Comparison of ENCODE assay signal across 1 cellular context in the genomic region with DNA sequence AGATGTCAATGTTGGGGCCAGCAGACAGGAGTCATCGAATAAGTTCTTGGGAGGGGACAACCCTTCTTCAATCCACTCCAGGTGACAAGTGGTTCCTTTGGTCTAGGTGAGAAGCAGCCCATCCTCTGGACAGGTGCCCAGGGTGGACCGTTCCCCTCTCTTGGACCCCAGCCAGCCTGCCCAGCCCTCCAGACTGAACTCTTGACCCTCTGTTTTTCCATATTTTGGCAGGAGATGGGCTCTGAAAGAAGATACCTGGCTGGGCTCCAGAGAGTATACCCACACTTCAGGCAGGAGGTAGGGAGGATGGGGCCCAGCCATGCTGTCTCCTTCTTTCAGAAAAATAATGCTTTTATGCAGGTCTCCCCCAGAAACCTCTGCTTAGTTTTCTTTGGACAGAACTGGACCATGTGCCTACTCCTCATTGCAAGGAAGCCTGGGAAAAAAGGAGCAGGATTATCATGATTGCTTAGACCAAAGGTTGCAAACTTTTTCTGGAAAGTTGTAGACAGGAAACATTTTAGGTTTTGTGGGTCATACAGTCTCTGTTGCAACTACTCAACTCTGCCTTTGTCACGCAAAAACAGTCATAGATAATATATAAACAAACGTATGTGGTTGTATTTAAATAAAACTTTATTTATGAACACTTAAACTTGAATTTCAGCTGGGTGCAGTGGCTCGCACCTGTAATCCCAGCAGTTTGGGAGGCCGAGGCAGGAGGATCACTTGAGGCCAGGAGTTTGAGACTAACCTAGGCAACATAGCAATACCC.
TF ChIP-seq lines count a peak whose summit lies in the region.

No MANE protein-coding gene starts in this region.

TF ChIP-seq in K562, 482 proteins besides CTCF, POLR2A, EP300 and RAD21 (continued from another document):
- TF ChIP-seq, protein P1, sequence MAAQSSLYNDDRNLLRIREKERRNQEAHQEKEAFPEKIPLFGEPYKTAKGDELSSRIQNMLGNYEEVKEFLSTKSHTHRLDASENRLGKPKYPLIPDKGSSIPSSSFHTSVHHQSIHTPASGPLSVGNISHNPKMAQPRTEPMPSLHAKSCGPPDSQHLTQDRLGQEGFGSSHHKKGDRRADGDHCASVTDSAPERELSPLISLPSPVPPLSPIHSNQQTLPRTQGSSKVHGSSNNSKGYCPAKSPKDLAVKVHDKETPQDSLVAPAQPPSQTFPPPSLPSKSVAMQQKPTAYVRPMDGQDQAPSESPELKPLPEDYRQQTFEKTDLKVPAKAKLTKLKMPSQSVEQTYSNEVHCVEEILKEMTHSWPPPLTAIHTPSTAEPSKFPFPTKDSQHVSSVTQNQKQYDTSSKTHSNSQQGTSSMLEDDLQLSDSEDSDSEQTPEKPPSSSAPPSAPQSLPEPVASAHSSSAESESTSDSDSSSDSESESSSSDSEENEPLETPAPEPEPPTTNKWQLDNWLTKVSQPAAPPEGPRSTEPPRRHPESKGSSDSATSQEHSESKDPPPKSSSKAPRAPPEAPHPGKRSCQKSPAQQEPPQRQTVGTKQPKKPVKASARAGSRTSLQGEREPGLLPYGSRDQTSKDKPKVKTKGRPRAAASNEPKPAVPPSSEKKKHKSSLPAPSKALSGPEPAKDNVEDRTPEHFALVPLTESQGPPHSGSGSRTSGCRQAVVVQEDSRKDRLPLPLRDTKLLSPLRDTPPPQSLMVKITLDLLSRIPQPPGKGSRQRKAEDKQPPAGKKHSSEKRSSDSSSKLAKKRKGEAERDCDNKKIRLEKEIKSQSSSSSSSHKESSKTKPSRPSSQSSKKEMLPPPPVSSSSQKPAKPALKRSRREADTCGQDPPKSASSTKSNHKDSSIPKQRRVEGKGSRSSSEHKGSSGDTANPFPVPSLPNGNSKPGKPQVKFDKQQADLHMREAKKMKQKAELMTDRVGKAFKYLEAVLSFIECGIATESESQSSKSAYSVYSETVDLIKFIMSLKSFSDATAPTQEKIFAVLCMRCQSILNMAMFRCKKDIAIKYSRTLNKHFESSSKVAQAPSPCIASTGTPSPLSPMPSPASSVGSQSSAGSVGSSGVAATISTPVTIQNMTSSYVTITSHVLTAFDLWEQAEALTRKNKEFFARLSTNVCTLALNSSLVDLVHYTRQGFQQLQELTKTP (IDR thresholded peaks at IDR 0.05; ENCODE audit: low read depth in 1 of 2, partially characterized antibody in 2 of 2) = no peak
- TF ChIP-seq, protein P2, sequence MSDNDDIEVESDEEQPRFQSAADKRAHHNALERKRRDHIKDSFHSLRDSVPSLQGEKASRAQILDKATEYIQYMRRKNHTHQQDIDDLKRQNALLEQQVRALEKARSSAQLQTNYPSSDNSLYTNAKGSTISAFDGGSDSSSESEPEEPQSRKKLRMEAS (CRISPR knock-in tag; IDR thresholded peaks at IDR 0.05) = no peak
- TF ChIP-seq, protein P3, sequence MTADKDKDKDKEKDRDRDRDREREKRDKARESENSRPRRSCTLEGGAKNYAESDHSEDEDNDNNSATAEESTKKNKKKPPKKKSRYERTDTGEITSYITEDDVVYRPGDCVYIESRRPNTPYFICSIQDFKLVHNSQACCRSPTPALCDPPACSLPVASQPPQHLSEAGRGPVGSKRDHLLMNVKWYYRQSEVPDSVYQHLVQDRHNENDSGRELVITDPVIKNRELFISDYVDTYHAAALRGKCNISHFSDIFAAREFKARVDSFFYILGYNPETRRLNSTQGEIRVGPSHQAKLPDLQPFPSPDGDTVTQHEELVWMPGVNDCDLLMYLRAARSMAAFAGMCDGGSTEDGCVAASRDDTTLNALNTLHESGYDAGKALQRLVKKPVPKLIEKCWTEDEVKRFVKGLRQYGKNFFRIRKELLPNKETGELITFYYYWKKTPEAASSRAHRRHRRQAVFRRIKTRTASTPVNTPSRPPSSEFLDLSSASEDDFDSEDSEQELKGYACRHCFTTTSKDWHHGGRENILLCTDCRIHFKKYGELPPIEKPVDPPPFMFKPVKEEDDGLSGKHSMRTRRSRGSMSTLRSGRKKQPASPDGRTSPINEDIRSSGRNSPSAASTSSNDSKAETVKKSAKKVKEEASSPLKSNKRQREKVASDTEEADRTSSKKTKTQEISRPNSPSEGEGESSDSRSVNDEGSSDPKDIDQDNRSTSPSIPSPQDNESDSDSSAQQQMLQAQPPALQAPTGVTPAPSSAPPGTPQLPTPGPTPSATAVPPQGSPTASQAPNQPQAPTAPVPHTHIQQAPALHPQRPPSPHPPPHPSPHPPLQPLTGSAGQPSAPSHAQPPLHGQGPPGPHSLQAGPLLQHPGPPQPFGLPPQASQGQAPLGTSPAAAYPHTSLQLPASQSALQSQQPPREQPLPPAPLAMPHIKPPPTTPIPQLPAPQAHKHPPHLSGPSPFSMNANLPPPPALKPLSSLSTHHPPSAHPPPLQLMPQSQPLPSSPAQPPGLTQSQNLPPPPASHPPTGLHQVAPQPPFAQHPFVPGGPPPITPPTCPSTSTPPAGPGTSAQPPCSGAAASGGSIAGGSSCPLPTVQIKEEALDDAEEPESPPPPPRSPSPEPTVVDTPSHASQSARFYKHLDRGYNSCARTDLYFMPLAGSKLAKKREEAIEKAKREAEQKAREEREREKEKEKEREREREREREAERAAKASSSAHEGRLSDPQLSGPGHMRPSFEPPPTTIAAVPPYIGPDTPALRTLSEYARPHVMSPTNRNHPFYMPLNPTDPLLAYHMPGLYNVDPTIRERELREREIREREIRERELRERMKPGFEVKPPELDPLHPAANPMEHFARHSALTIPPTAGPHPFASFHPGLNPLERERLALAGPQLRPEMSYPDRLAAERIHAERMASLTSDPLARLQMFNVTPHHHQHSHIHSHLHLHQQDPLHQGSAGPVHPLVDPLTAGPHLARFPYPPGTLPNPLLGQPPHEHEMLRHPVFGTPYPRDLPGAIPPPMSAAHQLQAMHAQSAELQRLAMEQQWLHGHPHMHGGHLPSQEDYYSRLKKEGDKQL (CRISPR knock-in tag; IDR thresholded peaks at IDR 0.05; ENCODE audit: borderline replicate concordance) = no peak
- TF ChIP-seq HDGF (IDR thresholded peaks at IDR 0.05) = no peak
- TF ChIP-seq, protein P4, sequence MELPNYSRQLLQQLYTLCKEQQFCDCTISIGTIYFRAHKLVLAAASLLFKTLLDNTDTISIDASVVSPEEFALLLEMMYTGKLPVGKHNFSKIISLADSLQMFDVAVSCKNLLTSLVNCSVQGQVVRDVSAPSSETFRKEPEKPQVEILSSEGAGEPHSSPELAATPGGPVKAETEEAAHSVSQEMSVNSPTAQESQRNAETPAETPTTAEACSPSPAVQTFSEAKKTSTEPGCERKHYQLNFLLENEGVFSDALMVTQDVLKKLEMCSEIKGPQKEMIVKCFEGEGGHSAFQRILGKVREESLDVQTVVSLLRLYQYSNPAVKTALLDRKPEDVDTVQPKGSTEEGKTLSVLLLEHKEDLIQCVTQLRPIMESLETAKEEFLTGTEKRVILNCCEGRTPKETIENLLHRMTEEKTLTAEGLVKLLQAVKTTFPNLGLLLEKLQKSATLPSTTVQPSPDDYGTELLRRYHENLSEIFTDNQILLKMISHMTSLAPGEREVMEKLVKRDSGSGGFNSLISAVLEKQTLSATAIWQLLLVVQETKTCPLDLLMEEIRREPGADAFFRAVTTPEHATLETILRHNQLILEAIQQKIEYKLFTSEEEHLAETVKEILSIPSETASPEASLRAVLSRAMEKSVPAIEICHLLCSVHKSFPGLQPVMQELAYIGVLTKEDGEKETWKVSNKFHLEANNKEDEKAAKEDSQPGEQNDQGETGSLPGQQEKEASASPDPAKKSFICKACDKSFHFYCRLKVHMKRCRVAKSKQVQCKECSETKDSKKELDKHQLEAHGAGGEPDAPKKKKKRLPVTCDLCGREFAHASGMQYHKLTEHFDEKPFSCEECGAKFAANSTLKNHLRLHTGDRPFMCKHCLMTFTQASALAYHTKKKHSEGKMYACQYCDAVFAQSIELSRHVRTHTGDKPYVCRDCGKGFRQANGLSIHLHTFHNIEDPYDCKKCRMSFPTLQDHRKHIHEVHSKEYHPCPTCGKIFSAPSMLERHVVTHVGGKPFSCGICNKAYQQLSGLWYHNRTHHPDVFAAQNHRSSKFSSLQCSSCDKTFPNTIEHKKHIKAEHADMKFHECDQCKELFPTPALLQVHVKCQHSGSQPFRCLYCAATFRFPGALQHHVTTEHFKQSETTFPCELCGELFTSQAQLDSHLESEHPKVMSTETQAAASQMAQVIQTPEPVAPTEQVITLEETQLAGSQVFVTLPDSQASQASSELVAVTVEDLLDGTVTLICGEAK (IDR thresholded peaks at IDR 0.05) = peak; percentile 83
- TF ChIP-seq, protein P4 (CRISPR knock-in tag; IDR thresholded peaks at IDR 0.05) = no peak
